10 cellular contexts compared by ENCODE assay signal in genomic region chr18:45962461-45962860, GRCh38. TPM values are rescaled to one million over a fixed set of nuclear protein-coding genes. Genes with fewer than 3 reads are reported as not detected.
DNase-seq lines count a peak whose midpoint lies in the region; ATAC-seq and TF ChIP-seq lines count a peak whose summit lies in the region.
"Had no signal": no experiment of that assay in that cellular context is flagged by ENCODE, and none has a peak within 500 bp of the region (broad histone marks: within the 10 kb centered on the region; RNA-seq: fewer than 3 reads in every experiment).

No MANE protein-coding gene starts in this region.

- ATAC-seq in GM19328 (IDR thresholded peaks at IDR 0.05; ENCODE audit: unreplicated experiment) = no peak

- peak; percentile 25 for DNase-seq in NCI-H2107 treated with DMSO at 0.1 percent for 48 hours (lab: John Stamatoyannopoulos, UW; ENCODE audit: unreplicated experiment)
- no peak for DNase-seq in NCI-H2107 (lab: John Stamatoyannopoulos, UW)
- peak; percentile 18 for DNase-seq in RWPE1 (ENCODE audit: low spot score)
- peak; percentile 91 for DNase-seq in choroid plexus epithelial cell (ENCODE audit: low read depth)
- peak; percentile 92 for DNase-seq in renal cortical epithelial cell (ENCODE audit: low read depth)
- DNase-seq in BE2C = no peak
- no peak for DNase-seq in ecto neural progenitor cell (ENCODE audit: low spot score)
- DNase-seq: NCI-H526 treated with DMSO at 0.1 percent for 48 hours had no signal

- CTCF ChIA-PET in RWPE1 (lab: Yijun Ruan, JAX) = no interaction called here

- no peak overlapping the region for H3K4me3 ChIP-seq in choroid plexus epithelial cell (ENCODE audit: low read depth, low read length)
- no peak overlapping the region for H3K4me3 ChIP-seq in BE2C (ENCODE audit: low read depth, low read length)

- H3K36me3 ChIP-seq in BE2C = no peaks in the 10 kb centered on the region

- H3K27me3 ChIP-seq in BE2C = no peaks in the 10 kb centered on the region

- no peak overlapping the region for H3K27ac ChIP-seq in RWPE1
- H3K27ac ChIP-seq: 22Rv1 had no signal

- no peaks in the 10 kb centered on the region for H3K4me1 ChIP-seq in BE2C

- no peaks in the 10 kb centered on the region for H3K9me3 ChIP-seq in BE2C

- no peak for TF ChIP-seq CTCF in RWPE1 (conservative IDR thresholded peaks at IDR 0.05; ENCODE audit: low read depth)
- no peak for TF ChIP-seq CTCF in choroid plexus epithelial cell (conservative IDR thresholded peaks at IDR 0.05; ENCODE audit: low read depth, low read length)
- no peak for TF ChIP-seq CTCF in BE2C (IDR thresholded peaks at IDR 0.05; ENCODE audit: low read depth, low read length)

- POLR2A ChIA-PET in RWPE1 (lab: Yijun Ruan, JAX; ENCODE audit: low non-redundant PET) = no interaction called here

RNA-seq across cellular contexts. Expression of gene EPG5, which starts 4.7 kb away (rescaled TPM):
- total RNA-seq in renal cortical epithelial cell = 21.9 and 44.0 TPM in 2 replicates
- 2.8 TPM for polyA plus RNA-seq in BE2C (2012; ENCODE audit: insufficient read depth, insufficient read length, low read depth)

Comparison
In these comparisons a context has a peak if more than half of its experiments do, and no peak if none do; other contexts are left out.
1. DNase-seq: peak in NCI-H2107 treated with DMSO at 0.1 percent for 48 hours (single experiment), RWPE1 (single experiment), choroid plexus epithelial cell (single experiment) and renal cortical epithelial cell (single experiment); none in NCI-H2107 (single experiment), BE2C (single experiment) and ecto neural progenitor cell (single experiment).